ENCODE assay signal across 8 cellular contexts in genomic region chr11:93741094-93741881, GRCh38. TPM values are rescaled to one million over a fixed set of nuclear protein-coding genes. Genes with fewer than 3 reads are reported as not detected.
DNase-seq lines count a peak whose midpoint lies in the region; ATAC-seq and TF ChIP-seq lines count a peak whose summit lies in the region.

TSS of gene C11orf54 (plus strand) at chr11:93741672. CDS start at chr11:93747394, 5,722 bp downstream.
TSS of gene TAF1D (minus strand) at chr11:93741495. CDS start at chr11:93739304, 2,191 bp downstream.

- no peaks in the 10 kb centered on the region for H3K27me3 Mint-ChIP-seq in activated T-cell treated with anti-CD3 and anti-CD28 coated beads, Interleukin-2, amount 50 U/mL, for 24 hours

- H3K36me3 Mint-ChIP-seq in activated T-cell treated with anti-CD3 and anti-CD28 coated beads, Interleukin-2, amount 50 U/mL, for 24 hours (ENCODE audit: low read depth), result peaks cover 77% of the 10 kb centered on the region

- in situ Hi-C loops in KBM-7 (cut with MboI; ENCODE audit: low pct_unique_long_range_greater_than_20kb, low sequenced_read_pairs), result no loop called here

- peak within 1 kb of the TSS; percentile 100 for H3K27ac Mint-ChIP-seq in activated T-cell treated with anti-CD3 and anti-CD28 coated beads, Interleukin-2, amount 50 U/mL, for 24 hours

- H3K4me1 ChIP-seq in esophagus (ENCODE audit: control insufficient read depth in 2 of 2, insufficient read depth in 2 of 2, low read length in 1 of 2), result peaks cover 0 to 2% of the 10 kb centered on the region in 2 donors
- peaks cover 32% of the 10 kb centered on the region for H3K4me1 ChIP-seq in muscle layer of colon (ENCODE audit: insufficient read depth, low read length)

- peak; percentile 100 for DNase-seq in DMS53 (lab: John Stamatoyannopoulos, UW)
- peak; percentile 98 for DNase-seq in KBM-7
- peak; percentile 94 for DNase-seq in activated T-cell treated with anti-CD3 and anti-CD28 coated beads, Interleukin-2, amount 50 U/mL, for 24 hours
- peak; percentile 87 for DNase-seq in stimulated activated CD8-positive, alpha-beta memory T cell treated with anti-CD3 and anti-CD28 coated beads, Interleukin-7, amount 100 ng/mL, for 24 hours (ENCODE audit: low read depth)

- WGBS in esophagus, 2 donors, result 0% methylated on average over 65 of the region's 65 CpGs

- peak within 1 kb of the TSS; percentile 85 for H3K9ac ChIP-seq in muscle layer of colon (ENCODE audit: low read length)

- peaks cover 3 to 6% of the 10 kb centered on the region in 2 donors for H3K36me3 ChIP-seq in esophagus (ENCODE audit: control insufficient read depth in 2 of 2, insufficient read depth in 2 of 2, low read length in 1 of 2)
- peaks cover 26% of the 10 kb centered on the region for H3K36me3 ChIP-seq in muscle layer of colon (ENCODE audit: insufficient read depth, low read length)

- peak; percentile 88 for ATAC-seq in GM21717 (IDR thresholded peaks at IDR 0.05; ENCODE audit: unreplicated experiment)

- no peaks in the 10 kb centered on the region for H3K9me3 Mint-ChIP-seq in activated T-cell treated with anti-CD3 and anti-CD28 coated beads, Interleukin-2, amount 50 U/mL, for 24 hours

- H3K4me3 ChIP-seq in esophagus (ENCODE audit: low read depth in 1 of 2, low read length in 2 of 2), result peak within 1 kb of the TSS; percentile 81 to 97
- peak within 1 kb of the TSS; percentile 84 to 87 for H3K4me3 ChIP-seq in muscle layer of colon (ENCODE audit: low read depth in 1 of 2, low read length in 2 of 2)

- H3K27ac ChIP-seq in esophagus (ENCODE audit: low read depth in 2 of 2, low read length in 1 of 2), result peak within 1 kb of the TSS; percentile 91 to 99
- peak within 1 kb of the TSS; percentile 91 for H3K27ac ChIP-seq in muscle layer of colon (ENCODE audit: low read depth, low read length)

- no peaks in the 10 kb centered on the region for H3K9me3 ChIP-seq in esophagus (ENCODE audit: control insufficient read depth in 2 of 2, insufficient read depth in 1 of 2, low read depth in 1 of 2, low read length in 1 of 2)
- H3K9me3 ChIP-seq in muscle layer of colon (ENCODE audit: low read length), result no peaks in the 10 kb centered on the region

- H3K4me3 Mint-ChIP-seq in activated T-cell treated with anti-CD3 and anti-CD28 coated beads, Interleukin-2, amount 50 U/mL, for 24 hours, result peak within 1 kb of the TSS; percentile 100

- H3K4me1 Mint-ChIP-seq in activated T-cell treated with anti-CD3 and anti-CD28 coated beads, Interleukin-2, amount 50 U/mL, for 24 hours (ENCODE audit: low read depth), result peaks cover 49% of the 10 kb centered on the region

- H3K27me3 ChIP-seq in esophagus (ENCODE audit: control insufficient read depth in 1 of 2, insufficient read depth in 2 of 2, low read length in 2 of 2) (no peaks in the 10 kb centered on the region), muscle layer of colon (ENCODE audit: control insufficient read depth in 1 of 2, insufficient read depth in 2 of 2, low read length in 2 of 2) (no peaks in the 10 kb centered on the region)

TF ChIP-seq in PFSK-1, 5 proteins besides CTCF, POLR2A, EP300 and RAD21:
- peak; percentile 55 for TF ChIP-seq FOXP2 (optimal IDR thresholded peaks at IDR 0.05; ENCODE audit: borderline replicate concordance, extremely low read depth, extremely low read length, insufficient read depth)
- TF ChIP-seq REST (IDR thresholded peaks at IDR 0.05; ENCODE audit: insufficient read depth in 1 of 2, low read depth in 2 of 2, low read length in 2 of 2), result no peak
- TF ChIP-seq POLR2AphosphoS5 (IDR thresholded peaks at IDR 0.05; ENCODE audit: low read depth, low read length), result peak; percentile 99
- TF ChIP-seq TAF1 (IDR thresholded peaks at IDR 0.05; ENCODE audit: borderline replicate concordance, insufficient read depth, low read length), result peak; percentile 99

RNA-seq across cellular contexts. Expression of gene C11orf54, which starts in this region (rescaled TPM):
- 9.5 TPM for polyA plus RNA-seq in PFSK-1 (2012; ENCODE audit: insufficient read length, low read depth)
- polyA plus RNA-seq in esophagus, result 1 to 10 TPM; 8.8 to 9.2 TPM

RNA-seq across cellular contexts. Expression of gene TAF1D, which starts in this region (rescaled TPM):
- 189 TPM for polyA plus RNA-seq in PFSK-1 (2012; ENCODE audit: insufficient read length, low read depth)
- 100 to 1,000 TPM in 1 of 2 donors, 10 to 100 TPM in 1; 70.2 to 156 TPM for polyA plus RNA-seq in esophagus

Comparison
In these comparisons a context has a peak if more than half of its experiments do, and no peak if none do; other contexts are left out.
1. Peak in every context shown above with its lines: DNase-seq, ATAC-seq, H3K4me3 ChIP-seq and H3K27ac ChIP-seq.